In genomic region chr13:52879950-52880650, GRCh38 we compare ENCODE assay signal across 1 cellular context.
TF ChIP-seq lines count a peak whose summit lies in the region.

No MANE protein-coding gene starts in this region.

TF ChIP-seq in GM23338, 12 proteins besides CTCF, POLR2A, EP300 and RAD21 (continued from another document):
- TF ChIP-seq ZNF462 (CRISPR knock-in tag; IDR thresholded peaks at IDR 0.05): peak; percentile 86; the same call in 1 of the 2 replicates
- TF ChIP-seq NANOG (IDR thresholded peaks at IDR 0.05; ENCODE audit: borderline replicate concordance): peak; percentile 97
